1 cellular context compared by ENCODE assay signal in the genomic region with DNA sequence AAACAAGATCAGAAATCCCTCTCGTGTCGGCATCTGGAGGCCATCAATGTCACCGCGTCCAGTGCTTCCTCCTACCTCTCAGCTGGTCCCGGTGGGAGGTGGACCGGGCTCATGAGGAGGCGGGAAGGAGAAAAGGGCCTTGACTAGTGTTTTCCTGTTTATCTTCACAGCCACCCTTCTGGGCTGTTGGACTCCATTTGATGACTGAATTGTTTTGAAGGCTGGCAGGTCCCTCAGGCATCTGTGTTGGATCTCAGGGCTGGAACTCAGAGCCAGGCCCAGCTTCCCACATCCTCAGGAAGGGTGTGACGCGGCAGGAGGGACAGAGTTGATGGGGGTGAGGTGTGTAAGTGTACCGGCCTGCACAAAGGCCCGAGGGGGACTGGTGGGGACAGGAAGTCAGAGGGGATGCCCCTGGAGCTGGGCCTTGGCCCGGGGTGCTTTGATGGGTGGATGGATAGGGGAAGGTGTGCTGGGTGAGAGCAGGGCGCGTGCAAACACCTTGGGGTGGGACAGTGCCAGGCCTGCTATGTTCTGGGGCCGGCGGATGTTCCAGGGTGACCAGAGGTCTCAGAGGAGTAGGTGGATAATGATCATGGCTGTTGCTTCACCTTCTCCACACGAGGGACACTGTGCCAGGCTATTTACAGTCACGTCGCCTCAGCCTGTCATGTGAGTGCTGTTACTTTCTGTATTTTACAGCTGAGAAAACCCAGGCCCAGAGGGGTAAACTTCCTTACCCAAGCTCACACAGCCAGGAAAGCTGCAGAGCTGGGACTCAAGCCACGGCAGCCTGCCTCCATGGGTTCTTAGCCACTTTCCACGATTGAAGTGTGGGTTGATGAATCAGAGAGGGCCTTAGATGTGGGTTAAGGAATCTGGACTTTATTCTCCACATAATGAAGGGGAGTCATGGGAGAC.
TF ChIP-seq lines count a peak whose summit lies in the region.

No MANE protein-coding gene starts in this region.

TF ChIP-seq in WTC11, 78 proteins besides CTCF, POLR2A, EP300 and RAD21 (continued from another document):
- TF ChIP-seq, protein P1, sequence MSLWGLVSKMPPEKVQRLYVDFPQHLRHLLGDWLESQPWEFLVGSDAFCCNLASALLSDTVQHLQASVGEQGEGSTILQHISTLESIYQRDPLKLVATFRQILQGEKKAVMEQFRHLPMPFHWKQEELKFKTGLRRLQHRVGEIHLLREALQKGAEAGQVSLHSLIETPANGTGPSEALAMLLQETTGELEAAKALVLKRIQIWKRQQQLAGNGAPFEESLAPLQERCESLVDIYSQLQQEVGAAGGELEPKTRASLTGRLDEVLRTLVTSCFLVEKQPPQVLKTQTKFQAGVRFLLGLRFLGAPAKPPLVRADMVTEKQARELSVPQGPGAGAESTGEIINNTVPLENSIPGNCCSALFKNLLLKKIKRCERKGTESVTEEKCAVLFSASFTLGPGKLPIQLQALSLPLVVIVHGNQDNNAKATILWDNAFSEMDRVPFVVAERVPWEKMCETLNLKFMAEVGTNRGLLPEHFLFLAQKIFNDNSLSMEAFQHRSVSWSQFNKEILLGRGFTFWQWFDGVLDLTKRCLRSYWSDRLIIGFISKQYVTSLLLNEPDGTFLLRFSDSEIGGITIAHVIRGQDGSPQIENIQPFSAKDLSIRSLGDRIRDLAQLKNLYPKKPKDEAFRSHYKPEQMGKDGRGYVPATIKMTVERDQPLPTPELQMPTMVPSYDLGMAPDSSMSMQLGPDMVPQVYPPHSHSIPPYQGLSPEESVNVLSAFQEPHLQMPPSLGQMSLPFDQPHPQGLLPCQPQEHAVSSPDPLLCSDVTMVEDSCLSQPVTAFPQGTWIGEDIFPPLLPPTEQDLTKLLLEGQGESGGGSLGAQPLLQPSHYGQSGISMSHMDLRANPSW (CRISPR knock-in tag; conservative IDR thresholded peaks at IDR 0.05; ENCODE audit: low read depth), result no peak
- 0 out of 2 replicates have a peak, but pooled peaks have one; percentile 5 for TF ChIP-seq GABPB1 (CRISPR knock-in tag; IDR thresholded peaks at IDR 0.05)
